ENCODE assay signal across 32 cellular contexts in genomic region chr5:176856746-176857145, GRCh38. TPM values are rescaled to one million over a fixed set of nuclear protein-coding genes. Genes with fewer than 3 reads are reported as not detected.
"Had no signal": no experiment of that assay in that cellular context is flagged by ENCODE, and none has a peak within 500 bp of the region (broad histone marks: within the 10 kb centered on the region; RNA-seq: fewer than 3 reads in every experiment).

No MANE protein-coding gene starts in this region.

- H3K4me3 Mint-ChIP-seq: effector memory CD8-positive, alpha-beta T cell; immature natural killer cell; memory B cell; natural killer cell treated with Interleukin-12 subunit alpha and Interleukin-12 subunit beta and Interleukin-15 and Interleukin-18, amount 100 ng/mL, for 72 hours; neural crest cell had no signal

- H3K4me1 Mint-ChIP-seq: immature natural killer cell had no signal

- H3K36me3 ChIP-seq: esophagus squamous epithelium, heart right ventricle, stomach, thyroid gland, vagina had no signal

- H2AFZ ChIP-seq: parathyroid adenoma had no signal

- H3K4me3 ChIP-seq: esophagus squamous epithelium, heart right ventricle, lung, smooth muscle cell, stomach, thyroid gland, vagina had no signal

- H3K4me1 ChIP-seq: esophagus squamous epithelium, heart right ventricle, stomach, thyroid gland, vagina had no signal

- H3K9me3 Mint-ChIP-seq: effector memory CD8-positive, alpha-beta T cell; immature natural killer cell; natural killer cell treated with Interleukin-12 subunit alpha and Interleukin-12 subunit beta and Interleukin-15 and Interleukin-18, amount 100 ng/mL, for 72 hours; neural crest cell had no signal

- H3K4me2 ChIP-seq: smooth muscle cell had no signal

- H3K27ac Mint-ChIP-seq: effector memory CD8-positive, alpha-beta T cell; immature natural killer cell; memory B cell; natural killer cell treated with Interleukin-12 subunit alpha and Interleukin-12 subunit beta and Interleukin-15 and Interleukin-18, amount 100 ng/mL, for 72 hours; progenitor cell of endocrine pancreas had no signal

- H3K27ac ChIP-seq: esophagus squamous epithelium, heart right ventricle, parathyroid adenoma, stomach, thyroid gland, vagina had no signal

- H3K27me3 ChIP-seq: thyroid gland, vagina had no signal

- H3K9ac ChIP-seq: parathyroid adenoma had no signal

- H3K36me3 Mint-ChIP-seq: immature natural killer cell; natural killer cell treated with Interleukin-12 subunit alpha and Interleukin-12 subunit beta and Interleukin-15 and Interleukin-18, amount 100 ng/mL, for 72 hours had no signal

- ATAC-seq: effector memory CD8-positive, alpha-beta T cell; heart right ventricle; natural killer cell treated with Interleukin-12 subunit alpha and Interleukin-12 subunit beta and Interleukin-15 and Interleukin-18, amount 100 ng/mL, for 72 hours; sciatic nerve had no signal

- H3K9me3 ChIP-seq: esophagus squamous epithelium, heart right ventricle, stomach, thyroid gland, vagina had no signal

- DNase-seq: cortex of kidney; effector memory CD8-positive, alpha-beta T cell; erythroblast; esophagus squamous epithelium; foreskin melanocyte; glutamatergic neuron; hippocampal formation; immature natural killer cell; islet precursor cell; kidney glomerular epithelial cell; stimulated activated CD4-positive, alpha-beta T cell treated with anti-CD3 and anti-CD28 coated beads, Interleukin-12 subunit alpha, Interleukin-12 subunit beta, amount 100 ng/mL, for 4 hours; stimulated activated CD4-positive, alpha-beta T cell treated with anti-CD3 and anti-CD28 coated beads, Interleukin-1b, Interleukin-23, amount 100 ng/mL, for 48 hours; stimulated activated CD4-positive, alpha-beta T cell treated with anti-CD3 and anti-CD28 coated beads, Interleukin-4, amount 100 ng/mL, for 1 hour; stimulated activated CD8-positive, alpha-beta memory T cell treated with anti-CD3 and anti-CD28 coated beads, Interleukin-4, amount 100 ng/mL, for 48 hours; stimulated activated naive CD4-positive, alpha-beta T cell treated with Interleukin-2 at 50 U/mL for 16 hours; stomach; thyroid gland; trophoblast cell had no signal

RNA-seq across cellular contexts. Expression of gene HK3, which starts 42.4 kb away (rescaled TPM):
- total RNA-seq: dermis microvascular lymphatic vessel endothelial cell, neural crest cell, progenitor cell of endocrine pancreas, smooth muscle cell had no signal
- polyA plus RNA-seq: smooth muscle cell had no signal

RNA-seq across cellular contexts. Expression of gene UNC5A, which starts 46.4 kb away (rescaled TPM):
- total RNA-seq: mononuclear cell; natural killer cell treated with Interleukin-12 subunit alpha and Interleukin-12 subunit beta and Interleukin-15 and Interleukin-18, amount 100 ng/mL, for 72 hours; osteoblast; sciatic nerve; smooth muscle cell; ureter; vagina had no signal
- polyA plus RNA-seq: immature natural killer cell, smooth muscle cell had no signal
